8 cellular contexts compared by ENCODE assay signal in the genomic region with DNA sequence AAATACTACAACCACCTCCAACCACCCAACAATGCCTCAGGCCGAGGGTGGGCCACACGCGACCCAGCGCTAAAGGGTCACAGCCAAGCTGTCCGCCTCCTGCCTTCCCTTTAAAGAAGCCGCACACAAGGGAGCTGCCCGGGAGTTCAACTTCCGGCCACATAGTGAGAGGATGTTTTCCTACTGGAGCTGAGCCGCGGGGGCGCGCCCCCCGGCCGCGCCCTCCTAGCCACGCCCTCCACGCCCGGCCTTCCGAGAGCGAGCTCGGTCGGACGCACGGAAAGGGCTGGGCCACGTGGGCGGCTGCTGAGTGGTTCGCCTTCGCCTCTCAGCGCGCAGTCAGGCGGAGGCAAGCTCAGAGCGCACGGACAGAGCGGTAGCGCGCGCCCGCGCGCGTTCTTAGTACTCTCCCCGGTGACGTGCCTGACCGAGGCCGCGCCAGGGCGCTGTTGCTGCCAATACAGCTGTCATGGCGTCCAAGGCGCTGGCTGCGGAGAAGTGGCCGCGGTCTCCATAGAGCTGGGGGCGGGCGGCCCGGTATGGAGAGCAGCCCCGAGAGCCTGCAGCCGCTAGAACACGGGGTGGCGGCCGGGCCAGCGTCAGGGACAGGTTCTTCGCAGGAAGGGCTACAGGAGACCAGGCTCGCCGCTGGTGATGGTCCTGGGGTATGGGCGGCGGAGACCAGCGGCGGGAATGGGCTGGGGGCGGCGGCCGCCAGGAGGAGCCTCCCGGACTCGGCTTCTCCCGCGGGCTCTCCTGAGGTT. TPM values are rescaled to one million over a fixed set of nuclear protein-coding genes. Genes with fewer than 3 reads are reported as not detected.
DNase-seq lines count a peak whose midpoint lies in the region; ATAC-seq lines count a peak whose summit lies in the region.

A gene with protein sequence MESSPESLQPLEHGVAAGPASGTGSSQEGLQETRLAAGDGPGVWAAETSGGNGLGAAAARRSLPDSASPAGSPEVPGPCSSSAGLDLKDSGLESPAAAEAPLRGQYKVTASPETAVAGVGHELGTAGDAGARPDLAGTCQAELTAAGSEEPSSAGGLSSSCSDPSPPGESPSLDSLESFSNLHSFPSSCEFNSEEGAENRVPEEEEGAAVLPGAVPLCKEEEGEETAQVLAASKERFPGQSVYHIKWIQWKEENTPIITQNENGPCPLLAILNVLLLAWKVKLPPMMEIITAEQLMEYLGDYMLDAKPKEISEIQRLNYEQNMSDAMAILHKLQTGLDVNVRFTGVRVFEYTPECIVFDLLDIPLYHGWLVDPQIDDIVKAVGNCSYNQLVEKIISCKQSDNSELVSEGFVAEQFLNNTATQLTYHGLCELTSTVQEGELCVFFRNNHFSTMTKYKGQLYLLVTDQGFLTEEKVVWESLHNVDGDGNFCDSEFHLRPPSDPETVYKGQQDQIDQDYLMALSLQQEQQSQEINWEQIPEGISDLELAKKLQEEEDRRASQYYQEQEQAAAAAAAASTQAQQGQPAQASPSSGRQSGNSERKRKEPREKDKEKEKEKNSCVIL (plus strand): TSS at position 446 of the 764 bp plus-strand sequence. CDS start 94 bp downstream, at position 540.

- DNase-seq in Ammon's horn (ENCODE audit: low spot score), result peak; percentile 99
- peak; percentile 97 for DNase-seq in NCI-H460 (ENCODE audit: extremely low read depth, low read depth)
- peak; percentile 95 for DNase-seq in activated CD4-positive, CD25-positive, alpha-beta regulatory T cell treated with anti-CD3 and anti-CD28 coated beads, Interleukin-2, amount 50 U/mL, for 72 hours
- DNase-seq in cerebellar nuclear complex (lab: John Stamatoyannopoulos, UW), result peak; percentile 68 to 85
- peak; percentile 99 for DNase-seq in islet precursor cell
- peak; percentile 83 to 96 (median 91) for DNase-seq in stimulated activated CD4-positive, alpha-beta T cell treated with anti-CD3 and anti-CD28 coated beads, Interleukin-12 subunit alpha, Interleukin-12 subunit beta, amount 100 ng/mL, for 48 hours (ENCODE audit: low read depth in 2 of 3, low spot score in 1 of 3)

- ATAC-seq in GM19043 (IDR thresholded peaks at IDR 0.05; ENCODE audit: low read depth, unreplicated experiment), result peak; percentile 94
- ATAC-seq in HG03378 (IDR thresholded peaks at IDR 0.05; ENCODE audit: unreplicated experiment), result peak; percentile 79

RNA-seq across cellular contexts. Expression of the gene that starts here (rescaled TPM):
- total RNA-seq in NCI-H460 (2014; rRNA removed; shearing (Covaris generic)), result 7.0 and 8.6 TPM in 2 replicates
- polyA plus RNA-seq in NCI-H460 (2014; cell fraction: nucleus; rRNA removed), result 4.0 and 4.4 TPM in 2 replicates

Comparison
In these comparisons a context has a peak if more than half of its experiments do, and no peak if none do; other contexts are left out.
1. Peak in every context shown above with its lines: DNase-seq and ATAC-seq.